ENCODE assay signal across 18 cellular contexts in the genomic region with DNA sequence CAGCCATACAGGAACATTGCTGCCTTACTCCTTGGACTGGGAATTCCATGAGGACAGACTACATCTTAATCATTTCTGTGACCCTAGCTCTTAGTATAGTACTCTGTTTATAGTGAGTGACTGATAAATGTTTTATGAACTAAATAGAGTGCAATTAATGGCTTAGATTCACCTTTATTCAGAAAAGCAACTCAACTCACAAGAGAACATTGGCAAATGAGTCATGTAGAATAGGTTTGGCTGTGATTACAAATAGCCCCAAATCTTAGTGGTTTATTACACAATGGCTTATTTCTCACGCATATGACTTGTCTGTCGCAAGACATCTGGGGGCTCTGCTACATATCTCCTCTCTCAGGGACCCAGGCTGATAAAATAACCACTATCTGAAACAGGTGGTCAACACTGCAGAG.
A peak's percentile ranks its signal among the peaks of the same experiment; 100 is the strongest.
DNase-seq lines count a peak whose midpoint lies in the region; ATAC-seq, FAIRE-seq and TF ChIP-seq lines count a peak whose summit lies in the region.
"Had no signal": no experiment of that assay in that cellular context is flagged by ENCODE, and none has a peak within 500 bp of the region (broad histone marks: within the 10 kb centered on the region; RNA-seq: fewer than 3 reads in every experiment).

No MANE protein-coding gene starts in this region.

- peaks cover 11% of the 10 kb centered on the region for H3K27me3 Mint-ChIP-seq in stimulated activated memory B cell treated with anti-CD40 and anti-IgM and Interleukin-4, amounts not matched to agents 10 μg/mL and 1 μg/mL and 100 μg/mL, for 72 hours

- H3K4me1 Mint-ChIP-seq in stimulated activated memory B cell treated with anti-CD40 and anti-IgM and Interleukin-4, amounts not matched to agents 10 μg/mL and 1 μg/mL and 100 μg/mL, for 72 hours = no peaks in the 10 kb centered on the region

- H3K4me3 ChIP-seq in bronchial epithelial cell (ENCODE audit: low read depth, low read length) = no peak overlapping the region
- no peak overlapping the region for H3K4me3 ChIP-seq in skeletal muscle cell (ENCODE audit: low read depth, low read length)
- H3K4me3 ChIP-seq: GM12878, prostate gland, testis had no signal

- no peak overlapping the region for H3K27ac Mint-ChIP-seq in stimulated activated memory B cell treated with anti-CD40 and anti-IgM and Interleukin-4, amounts not matched to agents 10 μg/mL and 1 μg/mL and 100 μg/mL, for 72 hours
- H3K27ac Mint-ChIP-seq: activated naive CD4-positive, alpha-beta T cell treated with anti-CD3 and anti-CD28 coated beads for 36 hours; natural killer cell treated with Interleukin-12 subunit alpha and Interleukin-12 subunit beta and Interleukin-15 and Interleukin-18, amount 100 ng/mL, for 72 hours had no signal

- no peaks in the 10 kb centered on the region for H3K36me3 ChIP-seq in bronchial epithelial cell (ENCODE audit: control insufficient read depth, insufficient read depth, low read length)
- H3K36me3 ChIP-seq: prostate gland had no signal

- no peak overlapping the region for H3K27ac ChIP-seq in caudate nucleus (ENCODE audit: low read depth, low read length)
- H3K27ac ChIP-seq: C4-2B, prostate gland, testis had no signal

- peak; percentile 51 for DNase-seq in GM03348 (ENCODE audit: low spot score)
- peak; percentile 88 for DNase-seq in NOMO-1 treated with dmso at 0.1 percent for 144 hours (lab: John Stamatoyannopoulos, UW; ENCODE audit: unreplicated experiment)
- peak; percentile 87 for DNase-seq in bronchial epithelial cell (ENCODE audit: low read depth)
- DNase-seq in skeletal muscle cell (ENCODE audit: low read depth) = peak; percentile 56
- no peak for DNase-seq in caudate nucleus (lab: John Stamatoyannopoulos, UW)
- DNase-seq: activated naive CD4-positive, alpha-beta T cell treated with anti-CD3 and anti-CD28 coated beads for 36 hours; cerebellar nuclear complex; DND-41; MM.1S; NCI-H2171 treated with DMSO at 0.1 percent for 48 hours; testis had no signal

- FAIRE-seq in bronchial epithelial cell (lab: Jason Lieb, UNC) = no peak
- FAIRE-seq: GM12878, HTR-8/SVneo had no signal

- no peaks in the 10 kb centered on the region for H3K9me3 Mint-ChIP-seq in stimulated activated memory B cell treated with anti-CD40 and anti-IgM and Interleukin-4, amounts not matched to agents 10 μg/mL and 1 μg/mL and 100 μg/mL, for 72 hours
- H3K9me3 Mint-ChIP-seq: activated naive CD4-positive, alpha-beta T cell treated with anti-CD3 and anti-CD28 coated beads for 36 hours; natural killer cell treated with Interleukin-12 subunit alpha and Interleukin-12 subunit beta and Interleukin-15 and Interleukin-18, amount 100 ng/mL, for 72 hours had no signal

- H3K4me3 Mint-ChIP-seq in stimulated activated memory B cell treated with anti-CD40 and anti-IgM and Interleukin-4, amounts not matched to agents 10 μg/mL and 1 μg/mL and 100 μg/mL, for 72 hours = no peak overlapping the region
- H3K4me3 Mint-ChIP-seq: activated naive CD4-positive, alpha-beta T cell treated with anti-CD3 and anti-CD28 coated beads for 36 hours; natural killer cell treated with Interleukin-12 subunit alpha and Interleukin-12 subunit beta and Interleukin-15 and Interleukin-18, amount 100 ng/mL, for 72 hours had no signal

- ATAC-seq in HG02852 (IDR thresholded peaks at IDR 0.05; ENCODE audit: unreplicated experiment) = no peak
- no peak for ATAC-seq in stimulated activated memory B cell treated with anti-CD40 and anti-IgM and Interleukin-4, amounts not matched to agents 10 μg/mL and 1 μg/mL and 100 μg/mL, for 72 hours
- ATAC-seq: GM12878 had no signal

- no peaks in the 10 kb centered on the region for H3K36me3 Mint-ChIP-seq in stimulated activated memory B cell treated with anti-CD40 and anti-IgM and Interleukin-4, amounts not matched to agents 10 μg/mL and 1 μg/mL and 100 μg/mL, for 72 hours
- H3K36me3 Mint-ChIP-seq: natural killer cell treated with Interleukin-12 subunit alpha and Interleukin-12 subunit beta and Interleukin-15 and Interleukin-18, amount 100 ng/mL, for 72 hours had no signal

- no peak for TF ChIP-seq CTCF in bronchial epithelial cell (IDR thresholded peaks at IDR 0.05; ENCODE audit: insufficient read depth, low read length, severe bottlenecking)

- no peaks in the 10 kb centered on the region for H3K27me3 ChIP-seq in bronchial epithelial cell (ENCODE audit: control insufficient read depth, insufficient read depth, low read length)
- H3K27me3 ChIP-seq: testis had no signal

Comparison
In these comparisons a context has a peak if more than half of its experiments do, and no peak if none do; other contexts are left out.
1. DNase-seq: peak in GM03348 (single experiment), NOMO-1 treated with dmso at 0.1 percent for 144 hours (single experiment), bronchial epithelial cell (single experiment) and skeletal muscle cell (single experiment); none in caudate nucleus (0 of 61).